Comparison of ENCODE assay signal across 14 cellular contexts in genomic region chr16:48408688-48409087, GRCh38. TPM values are rescaled to one million over a fixed set of nuclear protein-coding genes. Genes with fewer than 3 reads are reported as not detected.
DNase-seq lines count a peak whose midpoint lies in the region; ATAC-seq, FAIRE-seq and TF ChIP-seq lines count a peak whose summit lies in the region.
"Had no signal": no experiment of that assay in that cellular context is flagged by ENCODE, and none has a peak within 500 bp of the region (broad histone marks: within the 10 kb centered on the region; RNA-seq: fewer than 3 reads in every experiment).

No MANE protein-coding gene starts in this region.

- H3K27ac ChIP-seq in H1 (ENCODE audit: low read depth, low read length), result no peak overlapping the region
- H3K27ac ChIP-seq: ascending aorta, thoracic aorta had no signal

- 83% methylated on average over 7 of the region's 7 CpGs; no CpG with 5 or more reads in 1 of the 2 experiments for WGBS in H1 (ENCODE audit: extremely low coverage in 1 of 2, insufficient coverage in 1 of 2, insufficient read length in 1 of 2, insufficient replicate concordance in 2 of 2, low coverage in 1 of 2, low lambda C conversion rate in 2 of 2, missing lambda C conversion rate in 1 of 2), 2 experiments

- FAIRE-seq in H1 (lab: Jason Lieb, UNC), result no peak

- H3K9me3 Mint-ChIP-seq in nephron progenitor cell (no peaks in the 10 kb centered on the region), type B pancreatic cell (no peaks in the 10 kb centered on the region)
- H3K9me3 Mint-ChIP-seq: T-cell had no signal

- H2BK5ac ChIP-seq in H1 (ENCODE audit: low read depth, low read length), result no peak overlapping the region

- no peaks in the 10 kb centered on the region for H3K9me3 ChIP-seq in H1 (ENCODE audit: insufficient read depth in 2 of 2, low read depth in 1 of 2, low read length in 1 of 2)
- H3K9me3 ChIP-seq: ascending aorta, thoracic aorta had no signal

- peak; percentile 88 for DNase-seq in EH (ENCODE audit: low read depth)
- peak; percentile 6 for DNase-seq in NCI-H69 (lab: John Stamatoyannopoulos, UW)
- DNase-seq in H1 (ENCODE audit: low read depth in 1 of 2, low spot score in 2 of 2), result no peak
- no peak for DNase-seq in nephron progenitor cell
- no peak for DNase-seq in type B pancreatic cell (ENCODE audit: extremely low spot score, unreplicated experiment)
- DNase-seq in ecto neural progenitor cell (ENCODE audit: low spot score), result no peak
- no peak for DNase-seq in activated CD4-positive, alpha-beta T cell treated with anti-CD3 and anti-CD28 coated beads, Interleukin-2, amount 50 U/mL, for 48 hours
- DNase-seq: activated CD8-positive, alpha-beta memory T cell treated with anti-CD3 and anti-CD28 coated beads, Interleukin-2, amount 50 U/mL, for 4 hours; NCI-H1930; stimulated activated CD4-positive, alpha-beta T cell treated with anti-CD3 and anti-CD28 coated beads, Interleukin-4, amount 100 ng/mL, for 1 hour; T-cell had no signal

- H3K14ac ChIP-seq in H1 (ENCODE audit: insufficient read length), result no peak overlapping the region

- H3K79me2 ChIP-seq in H1 (ENCODE audit: control insufficient read depth in 1 of 2, insufficient read depth in 2 of 2, low read length in 2 of 2), result no peaks in the 10 kb centered on the region

- H4K91ac ChIP-seq in H1 (replicated peaks; ENCODE audit: insufficient read length, low read length), result no peak overlapping the region

- POLR2A ChIA-PET in H1 (lab: Charles Lee; ENCODE audit: partially characterized antibody), result interaction anchor here (7.2 kb wide), 1 partner anchor 24 kb away, joined by 29 read pairs; the partner anchor contains the start of gene SIAH1

- no peak overlapping the region for H3K4me3 Mint-ChIP-seq in nephron progenitor cell
- H3K4me3 Mint-ChIP-seq in type B pancreatic cell, result no peak overlapping the region
- H3K4me3 Mint-ChIP-seq: T-cell had no signal

- no peaks in the 10 kb centered on the region for H3K27me3 ChIP-seq in H1 (replicated peaks in 1 of 4; ENCODE audit: control insufficient read depth in 3 of 4, extremely low read depth in 1 of 4, insufficient read depth in 3 of 4, low read length in 3 of 4)
- H3K27me3 ChIP-seq: ascending aorta had no signal

- no peak overlapping the region for H3K23ac ChIP-seq in H1 (ENCODE audit: insufficient read length)

- H2AFZ ChIP-seq in H1 (ENCODE audit: low read length), result peak overlapping the region; percentile 42; the same call in 1 of the 2 replicates

- no peaks in the 10 kb centered on the region for H3K23me2 ChIP-seq in H1 (ENCODE audit: low read depth, low read length)

- no peak for TF ChIP-seq RAD21 in H1 (IDR thresholded peaks at IDR 0.05 in 1 of 2, conservative IDR thresholded peaks at IDR 0.05 in 1 of 2; ENCODE audit: low read depth in 2 of 2, low read length in 2 of 2)

- no peak overlapping the region for H3K18ac ChIP-seq in H1 (ENCODE audit: extremely low read depth, low read length)

- no peak overlapping the region for H3K4me2 ChIP-seq in H1 (ENCODE audit: insufficient read depth in 1 of 2, low read depth in 2 of 2, low read length in 2 of 2)

- no peak overlapping the region for H2BK120ac ChIP-seq in H1 (replicated peaks; ENCODE audit: low read depth, low read length)

- no peak overlapping the region for H3K56ac ChIP-seq in H1 (replicated peaks; ENCODE audit: insufficient read length, low read depth, low read length)

- no peak overlapping the region for H2BK12ac ChIP-seq in H1 (ENCODE audit: low read depth, low read length)

- H3K27ac Mint-ChIP-seq in nephron progenitor cell (peak overlapping the region; percentile 73), type B pancreatic cell (no peak overlapping the region)
- H3K27ac Mint-ChIP-seq: T-cell had no signal

- H3K9ac ChIP-seq in H1 (replicated peaks in 1 of 4; ENCODE audit: extremely low read depth in 1 of 4, low read depth in 3 of 4, low read length in 3 of 4), result no peak overlapping the region

- TF ChIP-seq CTCF in H1 (IDR thresholded peaks at IDR 0.05; ENCODE audit: control extremely low read depth in 1 of 3, insufficient read depth in 1 of 3, low read depth in 1 of 3, low read length in 3 of 3), result no peak
- TF ChIP-seq CTCF in nephron progenitor cell (IDR thresholded peaks at IDR 0.05), result no peak
- no peak for TF ChIP-seq CTCF in type B pancreatic cell (conservative IDR thresholded peaks at IDR 0.05)

- peaks cover 0 to 5% (median 3%) of the 10 kb centered on the region in 4 experiments; a peak in 3 of 7 replicates for H3K4me1 ChIP-seq in H1 (replicated peaks in 1 of 4; ENCODE audit: control insufficient read depth in 3 of 4, insufficient read depth in 4 of 4, low read length in 3 of 4)
- H3K4me1 ChIP-seq: ascending aorta had no signal

- H2BK20ac ChIP-seq in H1 (ENCODE audit: low read length), result no peak overlapping the region

- no peak for TF ChIP-seq POLR2A in H1 (IDR thresholded peaks at IDR 0.05; ENCODE audit: control extremely low read depth in 1 of 2, low read depth in 2 of 2, low read length in 2 of 2)

- H2AK5ac ChIP-seq in H1 (ENCODE audit: low read depth, low read length), result no peak overlapping the region

- H3K79me1 ChIP-seq in H1 (ENCODE audit: low read depth, low read length), result no peaks in the 10 kb centered on the region

- H3K4me3 ChIP-seq in H1 (ENCODE audit: extremely low read depth in 1 of 4, insufficient read depth in 2 of 4, low read depth in 3 of 4, low read length in 4 of 4), result no peak overlapping the region
- H3K4me3 ChIP-seq: ascending aorta, thoracic aorta had no signal

- no peak for TF ChIP-seq EP300 in H1 (IDR thresholded peaks at IDR 0.05; ENCODE audit: borderline replicate concordance in 1 of 2, low read depth in 2 of 2, low read length in 2 of 2)

- no peaks in the 10 kb centered on the region for H3K36me3 ChIP-seq in H1 (ENCODE audit: control insufficient read depth in 2 of 4, insufficient read depth in 4 of 4, low read length in 3 of 4)
- H3K36me3 ChIP-seq: ascending aorta, thoracic aorta had no signal

- H3K4ac ChIP-seq in H1 (replicated peaks; ENCODE audit: insufficient read length, low read depth, low read length), result no peak overlapping the region

- H3K27me3 Mint-ChIP-seq in nephron progenitor cell (ENCODE audit: low read depth, poor library complexity) (peaks cover 11% of the 10 kb centered on the region), type B pancreatic cell (no peaks in the 10 kb centered on the region)

- H4K5ac ChIP-seq in H1 (ENCODE audit: insufficient read length, low read depth, low read length), result no peak overlapping the region

- H2BK15ac ChIP-seq in H1 (ENCODE audit: low read length), result no peak overlapping the region

- no peaks in the 10 kb centered on the region for H3K36me3 Mint-ChIP-seq in nephron progenitor cell (ENCODE audit: low read depth)
- H3K36me3 Mint-ChIP-seq in type B pancreatic cell, result no peaks in the 10 kb centered on the region
- H3K36me3 Mint-ChIP-seq: T-cell had no signal

- ATAC-seq in GM18873 (IDR thresholded peaks at IDR 0.05; ENCODE audit: low FRiP score, unreplicated experiment), result no peak
- ATAC-seq: T-cell had no signal

- CTCF ChIA-PET in H1 (lab: Charles Lee; ENCODE audit: partially characterized antibody), result interaction anchor here (1.2 kb wide), 1 partner anchor 29 kb away, joined by 4 read pairs; no protein-coding TSS in a partner anchor

- no peaks in the 10 kb centered on the region for H4K20me1 ChIP-seq in H1 (replicated peaks in 1 of 2; ENCODE audit: control insufficient read depth in 1 of 2, insufficient read depth in 2 of 2, low read length in 2 of 2)

- H3K4me1 Mint-ChIP-seq in nephron progenitor cell, result peaks cover 25% of the 10 kb centered on the region
- peaks cover 8% of the 10 kb centered on the region for H3K4me1 Mint-ChIP-seq in type B pancreatic cell (ENCODE audit: unreplicated experiment)
- H3K4me1 Mint-ChIP-seq: T-cell had no signal

- no peak overlapping the region for H4K8ac ChIP-seq in H1 (ENCODE audit: extremely low read depth, insufficient read depth, low read length)

TF ChIP-seq in H1, 55 proteins besides CTCF, POLR2A, EP300 and RAD21:
- TF ChIP-seq SP4 (IDR thresholded peaks at IDR 0.05; ENCODE audit: low read length), result no peak
- no peak for TF ChIP-seq SAP30 (IDR thresholded peaks at IDR 0.05; ENCODE audit: insufficient read depth, insufficient replicate concordance, low read length)
- TF ChIP-seq CHD1 (IDR thresholded peaks at IDR 0.05; ENCODE audit: low read depth, low read length), result no peak
- TF ChIP-seq TBP (IDR thresholded peaks at IDR 0.05; ENCODE audit: low read depth, low read length), result no peak
- TF ChIP-seq RFX5 (IDR thresholded peaks at IDR 0.05; ENCODE audit: borderline replicate concordance, low read depth, low read length), result no peak
- TF ChIP-seq SIRT6 (IDR thresholded peaks at IDR 0.05; ENCODE audit: low read length), result no peak
- TF ChIP-seq POLR2AphosphoS5 (IDR thresholded peaks at IDR 0.05; ENCODE audit: low read depth, low read length), result no peak
- TF ChIP-seq PHF8 (conservative IDR thresholded peaks at IDR 0.05; ENCODE audit: low read depth, low read length), result no peak
- TF ChIP-seq POU5F1 (IDR thresholded peaks at IDR 0.05; ENCODE audit: low read depth, low read length), result no peak
- TF ChIP-seq TEAD4 (IDR thresholded peaks at IDR 0.05; ENCODE audit: low read depth, low read length), result no peak
- no peak for TF ChIP-seq ATF3 (IDR thresholded peaks at IDR 0.05; ENCODE audit: insufficient read depth, low read depth, low read length)
- TF ChIP-seq TAF1 (IDR thresholded peaks at IDR 0.05; ENCODE audit: low read depth, low read length), result no peak

RNA-seq across cellular contexts. Expression of gene SIAH1, which starts 23.5 kb away (rescaled TPM):
- total RNA-seq in H1 (2021; fragmentation: NEBNext Ultra II Directional; extraction: Animal tissue kit (Norgen Biotek cat#: 25700)), result 33.3 and 33.9 TPM in 2 replicates
- 19.5 and 21.3 TPM in 2 replicates for polyA plus RNA-seq in H1 (2011; rRNA removed)
- 27.5 TPM for polyA plus RNA-seq in H1 (2011; cell fraction: cytosol; rRNA removed)
- 17.5 TPM for polyA plus RNA-seq in H1 (2011; cell fraction: nucleus; rRNA removed)
- polyA plus RNA-seq in H1 (2012, experiment 1 of 2), result 20.8 to 28.2 TPM (median 23.3 TPM) in 4 replicates
- 4.0 TPM for polyA plus RNA-seq in H1 (2012, experiment 2 of 2)
- polyA plus RNA-seq in H1 (2013, experiment 1 of 2), result 22.2 TPM
- polyA plus RNA-seq in H1 (2013, experiment 2 of 2), result 20.8 TPM
- 43.7 and 54.2 TPM in 2 replicates for polyA minus RNA-seq in H1 (2011; rRNA and poly(A)+ RNA removed)
- polyA minus RNA-seq in H1 (2011; cell fraction: cytosol; rRNA and poly(A)+ RNA removed), result 35.7 TPM
- 48.2 TPM for polyA minus RNA-seq in H1 (2011; cell fraction: nucleus; rRNA and poly(A)+ RNA removed)
- 23.3 and 26.8 TPM in 2 replicates for total RNA-seq in type B pancreatic cell (ENCODE audit: low replicate concordance)

Comparison
In these comparisons a context has a peak if more than half of its experiments do, and no peak if none do; other contexts are left out.
1. DNase-seq: peak in EH (single experiment) and NCI-H69 (single experiment); none in H1 (0 of 2), nephron progenitor cell (single experiment), type B pancreatic cell (single experiment), ecto neural progenitor cell (single experiment) and activated CD4-positive, alpha-beta T cell treated with anti-CD3 and anti-CD28 coated beads, Interleukin-2, amount 50 U/mL, for 48 hours (0 of 2).